In genomic region chr7:128903621-128904361, GRCh38 we compare ENCODE assay signal across 24 cellular contexts. TPM values are rescaled to one million over a fixed set of nuclear protein-coding genes. Genes with fewer than 3 reads are reported as not detected.
A peak's percentile ranks its signal among the peaks of the same experiment; 100 is the strongest.
DNase-seq lines count a peak whose midpoint lies in the region; ATAC-seq and TF ChIP-seq lines count a peak whose summit lies in the region.
"Had no signal": no experiment of that assay in that cellular context is flagged by ENCODE, and none has a peak within 500 bp of the region (broad histone marks: within the 10 kb centered on the region; RNA-seq: fewer than 3 reads in every experiment).

No MANE protein-coding gene starts in this region.

- no peaks in the 10 kb centered on the region for H3K9me2 ChIP-seq in PC-3 (replicated peaks; ENCODE audit: low read length)

- H3F3A ChIP-seq in PC-3 (ENCODE audit: low read length, unreplicated experiment): no peaks in the 10 kb centered on the region

- peak overlapping the region; percentile 87 for H3K18ac ChIP-seq in neuronal stem cell (ENCODE audit: low read length)

- POLR2A ChIA-PET in PC-3 (lab: Charles Lee; ENCODE audit: unreplicated experiment): interaction anchor here (0.6 to 0.7 kb wide), 2 partner anchors 162 to 449 kb away, joined by 3 to 4 read pairs; no protein-coding TSS in a partner anchor

- WGBS in neuronal stem cell (ENCODE audit: extremely low coverage in 2 of 2, insufficient read length in 2 of 2, insufficient replicate concordance in 1 of 2), 2 donors: no CpG with 5 or more reads among the region's 14 CpGs

- peaks cover 0 to 14% (median 4%) of the 10 kb centered on the region in 7 donors for H3K9me3 Mint-ChIP-seq in CD14-positive monocyte

- H3K27me3 ChIP-seq in H7 (ENCODE audit: control insufficient read depth, insufficient read depth, low read length) (no peaks in the 10 kb centered on the region; the same call in 1 of the 2 replicates), neuronal stem cell (ENCODE audit: control insufficient read depth in 3 of 3, insufficient read depth in 3 of 3, low read depth in 1 of 3, low read length in 3 of 3) (peaks cover 0 to 18% (median 0%) of the 10 kb centered on the region in 3 experiments), PC-3 (ENCODE audit: low read length) (no peaks in the 10 kb centered on the region)
- H3K27me3 ChIP-seq: brain microvascular endothelial cell had no signal

- no peak overlapping the region for H3K27ac Mint-ChIP-seq in CD14-positive monocyte
- H3K27ac Mint-ChIP-seq: mesothelial cell of epicardium; nephron progenitor cell; progenitor cell of endocrine pancreas; stimulated activated naive CD8-positive, alpha-beta T cell treated with anti-CD3 and anti-CD28 coated beads, Interleukin-15, Interleukin-2, amounts not matched to agents 100 ng/mL and 50 ng/mL, for 24 hours had no signal

- H2BK15ac ChIP-seq in neuronal stem cell (ENCODE audit: low read length): peak overlapping the region; percentile 63

- no TSS peak for BruUV-seq in PC-3 (replicated peaks; lab: Mats Ljungman, UMichigan)

- no peaks in the 10 kb centered on the region for H3K36me3 ChIP-seq in H7 (replicated peaks; ENCODE audit: control insufficient read depth, insufficient read depth, low read length)
- H3K36me3 ChIP-seq in neuronal stem cell (replicated peaks in 1 of 2; ENCODE audit: control insufficient read depth in 2 of 2, insufficient read depth in 2 of 2, low read length in 2 of 2): no peaks in the 10 kb centered on the region
- H3K36me3 ChIP-seq in PC-3 (ENCODE audit: low read depth, low read length): no peaks in the 10 kb centered on the region
- H3K36me3 ChIP-seq: brain microvascular endothelial cell, colonic mucosa, WERI-Rb-1 had no signal

- CTCF ChIA-PET in PC-3 (lab: Charles Lee): interaction anchor here (0.5 to 0.7 kb wide), 2 partner anchors 23 to 188 kb away, joined by 3 to 8 read pairs; no protein-coding TSS in a partner anchor

- H3K9me3 ChIP-seq in neuronal stem cell (replicated peaks in 1 of 2; ENCODE audit: control insufficient read depth in 2 of 2, insufficient read depth in 1 of 2, low read depth in 1 of 2, low read length in 2 of 2) (peaks cover 0 to 4% of the 10 kb centered on the region in 2 donors), PC-3 (ENCODE audit: low read length) (no peaks in the 10 kb centered on the region)
- H3K9me3 ChIP-seq: colonic mucosa had no signal

- H3K4me1 ChIP-seq in neuronal stem cell (ENCODE audit: control insufficient read depth in 2 of 2, insufficient read depth in 1 of 2, low read depth in 1 of 2, low read length in 2 of 2) (peaks cover 0 to under 1% of the 10 kb centered on the region in 2 donors), PC-3 (ENCODE audit: insufficient read depth, low read length) (peaks cover 11% of the 10 kb centered on the region; the same call in 1 of the 2 replicates)
- H3K4me1 ChIP-seq: colonic mucosa had no signal

- no peaks in the 10 kb centered on the region for H4K20me1 ChIP-seq in PC-3 (ENCODE audit: low read length)

- H3K79me1 ChIP-seq in neuronal stem cell (ENCODE audit: low read depth, low read length): no peaks in the 10 kb centered on the region

- H3K4ac ChIP-seq in neuronal stem cell (ENCODE audit: low read length): no peak overlapping the region

- H3K27ac ChIP-seq in neuronal stem cell (replicated peaks; ENCODE audit: low read length) (no peak overlapping the region), PC-3 (ENCODE audit: low read length) (no peak overlapping the region)
- H3K27ac ChIP-seq: brain microvascular endothelial cell, colonic mucosa, WERI-Rb-1 had no signal

- no peak overlapping the region for H4K91ac ChIP-seq in neuronal stem cell (ENCODE audit: low read depth, low read length, poor library complexity)

- ATAC-seq in PC-3: no peak

- no peak overlapping the region for H2BK5ac ChIP-seq in neuronal stem cell (ENCODE audit: low read length)

- H3K4me3 ChIP-seq in H7 (ENCODE audit: insufficient read depth, low read depth, low read length) (no peak overlapping the region), neuronal stem cell (ENCODE audit: low read length in 2 of 2) (no peak overlapping the region), PC-3 (ENCODE audit: low read length) (no peak overlapping the region)
- H3K4me3 ChIP-seq: colonic mucosa, skin epidermis had no signal

- peaks cover 10% of the 10 kb centered on the region for H3K4me1 Mint-ChIP-seq in CD14-positive monocyte
- H3K4me1 Mint-ChIP-seq: mesothelial cell of epicardium had no signal

- TF ChIP-seq CTCF in CD14-positive monocyte (IDR thresholded peaks at IDR 0.05): no peak
- TF ChIP-seq CTCF in PC-3 (conservative IDR thresholded peaks at IDR 0.05; ENCODE audit: low read depth, low read length): no peak

- intact Hi-C loops in CD14-positive monocyte (cut with micrococcal nuclease) (loop anchor here in 1 of 2 donors (10.0 kb wide), 1 partner anchor 191 kb away; no protein-coding TSS in a partner anchor), PC-3 (cut with micrococcal nuclease) (loop anchor here (1.0 kb wide), 1 partner anchor 188 kb away; no protein-coding TSS in a partner anchor)

- H2AK5ac ChIP-seq in neuronal stem cell (ENCODE audit: low read depth, low read length): peak overlapping the region; percentile 20

- H3K4me2 ChIP-seq in neuronal stem cell (ENCODE audit: insufficient read depth, low read length, poor library complexity, severe bottlenecking) (no peak overlapping the region), PC-3 (ENCODE audit: low read length) (no peak overlapping the region)

- no peaks in the 10 kb centered on the region for H3K36me3 Mint-ChIP-seq in CD14-positive monocyte

- H2AFZ ChIP-seq in neuronal stem cell (ENCODE audit: low read length) (no peak overlapping the region), PC-3 (ENCODE audit: low read length) (no peak overlapping the region)

- H3K79me2 ChIP-seq in PC-3 (ENCODE audit: low read length): no peaks in the 10 kb centered on the region

- no peak overlapping the region for H2BK120ac ChIP-seq in neuronal stem cell (ENCODE audit: low read depth, low read length)

- peak overlapping the region; percentile 87 for H2BK12ac ChIP-seq in neuronal stem cell (ENCODE audit: low read length)

- peak overlapping the region; percentile 40 for H3K23ac ChIP-seq in neuronal stem cell (ENCODE audit: low read depth, low read length, poor library complexity)

- peaks cover 8 to 11% (median 10%) of the 10 kb centered on the region in 3 donors for H3K27me3 Mint-ChIP-seq in CD14-positive monocyte (ENCODE audit: low read depth in 3 of 3)
- H3K27me3 Mint-ChIP-seq: progenitor cell of endocrine pancreas had no signal

- H3K4me3 Mint-ChIP-seq in CD14-positive monocyte: no peak overlapping the region
- H3K4me3 Mint-ChIP-seq: mesothelial cell of epicardium; nephron progenitor cell; stimulated activated naive CD8-positive, alpha-beta T cell treated with anti-CD3 and anti-CD28 coated beads, Interleukin-15, Interleukin-2, amounts not matched to agents 100 ng/mL and 50 ng/mL, for 24 hours had no signal

- no peak overlapping the region for H4K8ac ChIP-seq in neuronal stem cell (ENCODE audit: low read depth, low read length)

- peak overlapping the region; percentile 74 for H3K9ac ChIP-seq in neuronal stem cell (ENCODE audit: low read depth, low read length, poor library complexity)
- no peak overlapping the region for H3K9ac ChIP-seq in PC-3 (ENCODE audit: low read length)

- H3K14ac ChIP-seq in neuronal stem cell (ENCODE audit: low read length): no peak overlapping the region

- peak; percentile 41 for DNase-seq in CD14-positive monocyte (ENCODE audit: low spot score)
- DNase-seq in H7: peak; percentile 50
- peak; percentile 39 for DNase-seq in ecto neural progenitor cell (ENCODE audit: low spot score)
- DNase-seq in neuronal stem cell (ENCODE audit: low spot score): no peak
- no peak for DNase-seq in globus pallidus (ENCODE audit: low spot score)
- DNase-seq in SKM-1 (lab: John Stamatoyannopoulos, UW; ENCODE audit: unreplicated experiment): no peak
- DNase-seq in PC-3: no peak
- no peak for DNase-seq in glomerular visceral epithelial cell (ENCODE audit: extremely low spot score)
- DNase-seq: activated CD4-positive, alpha-beta T cell treated with anti-CD3 and anti-CD28 coated beads, Interleukin-2, amount 50 U/mL, for 4 hours; activated CD8-positive, alpha-beta memory T cell treated with anti-CD3 and anti-CD28 coated beads, Interleukin-2, amount 50 U/mL, for 48 hours; activated effector memory CD4-positive, alpha-beta T cell treated with Interleukin-2 at 50 U/mL for 16 hours; hippocampal formation; nephron progenitor cell; SIG-M5; stimulated activated CD4-positive, alpha-beta T cell treated with anti-CD3 and anti-CD28 coated beads, Interleukin-2, amount 100 ng/mL, for 48 hours; WERI-Rb-1 had no signal

RNA-seq across cellular contexts. Expression of gene KCP, which starts 6.7 kb away (rescaled TPM):
- polyA plus RNA-seq in CD14-positive monocyte: under 1 TPM in 1 of 2 donors, not detected in 1; 0.11 TPM
- 2.5 and 3.4 TPM in 2 replicates for total RNA-seq in H7 (2014; rRNA removed; shearing (Covaris generic))
- polyA plus RNA-seq in neuronal stem cell (2013, experiment 1 of 2): 1.0 TPM
- polyA plus RNA-seq in neuronal stem cell (2013, experiment 2 of 2): 1.1 TPM
- 3.2 and 3.4 TPM in 2 replicates for total RNA-seq in PC-3 (2014; rRNA removed)
- total RNA-seq: M059J had no signal
- polyA plus RNA-seq: keratinocyte had no signal

RNA-seq across cellular contexts. Expression of gene IRF5, which starts 33.9 kb away (rescaled TPM):
- 100 to 1,000 TPM; 130 to 170 TPM for polyA plus RNA-seq in CD14-positive monocyte
- total RNA-seq in H7 (2014; rRNA removed; shearing (Covaris generic)): 0.48 and 0.62 TPM in 2 replicates
- 0.64 TPM for polyA plus RNA-seq in neuronal stem cell (2013, experiment 1 of 2)
- 0.71 TPM for polyA plus RNA-seq in neuronal stem cell (2013, experiment 2 of 2)
- 12.2 and 15.3 TPM in 2 replicates for total RNA-seq in PC-3 (2014; rRNA removed)

RNA-seq across cellular contexts. Expression of gene ATP6V1F, which starts 41.1 kb away (rescaled TPM):
- 100 to 1,000 TPM; 511 to 593 TPM for polyA plus RNA-seq in CD14-positive monocyte
- 93.5 and 120 TPM in 2 replicates for total RNA-seq in H7 (2014; rRNA removed; shearing (Covaris generic))
- polyA plus RNA-seq in neuronal stem cell (2013, experiment 1 of 2): 216 TPM
- polyA plus RNA-seq in neuronal stem cell (2013, experiment 2 of 2): 208 TPM
- 129 and 131 TPM in 2 replicates for total RNA-seq in PC-3 (2014; rRNA removed)

Comparison
In these comparisons a context has a peak if more than half of its experiments do, and no peak if none do; other contexts are left out.
1. DNase-seq: peak in CD14-positive monocyte (single experiment), H7 (single experiment) and ecto neural progenitor cell (single experiment); none in neuronal stem cell (single experiment), globus pallidus (single experiment), SKM-1 (single experiment), PC-3 (single experiment) and glomerular visceral epithelial cell (single experiment).